In the genomic region with DNA sequence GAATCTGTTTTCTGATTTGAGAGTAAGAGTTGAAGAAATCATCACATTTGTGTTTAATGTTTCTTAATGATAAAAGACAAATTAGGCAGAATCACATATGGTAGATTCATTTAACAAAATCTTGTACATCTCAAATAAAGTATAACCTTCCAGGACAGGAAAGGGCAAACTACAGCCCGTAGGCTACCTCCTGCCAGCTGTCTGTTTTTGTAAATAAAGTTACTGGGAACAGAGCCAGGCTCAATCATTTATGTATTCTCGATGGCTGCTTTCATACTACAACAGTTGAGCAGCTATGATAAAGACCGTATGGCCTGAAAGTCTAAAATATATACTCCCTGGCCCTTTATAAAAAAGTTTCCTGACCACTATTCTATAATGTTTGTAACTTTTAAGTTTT, we compare ENCODE assay signal across 18 cellular contexts.
DNase-seq lines count a peak whose midpoint lies in the region; ATAC-seq, FAIRE-seq and TF ChIP-seq lines count a peak whose summit lies in the region.
"Had no signal": no experiment of that assay in that cellular context is flagged by ENCODE, and none has a peak within 500 bp of the region (broad histone marks: within the 10 kb centered on the region; RNA-seq: fewer than 3 reads in every experiment).

No MANE protein-coding gene starts in this region.

- H3F3A ChIP-seq in SK-N-SH (replicated peaks; ENCODE audit: insufficient read depth) = no peaks in the 10 kb centered on the region

- no TSS peak for BruUV-seq in HepG2 (replicated peaks; lab: Mats Ljungman, UMichigan)

- no peaks in the 10 kb centered on the region for H3K79me2 ChIP-seq in HepG2 (ENCODE audit: insufficient read depth, low read length)
- no peaks in the 10 kb centered on the region for H3K79me2 ChIP-seq in SK-N-SH (ENCODE audit: insufficient read depth)

- H3K4me2 ChIP-seq in HepG2 (ENCODE audit: low read depth, low read length) (no peak overlapping the region), SK-N-SH (no peak overlapping the region)
- H3K4me2 ChIP-seq: A549 had no signal

- WGBS in right lobe of liver (ENCODE audit: insufficient coverage, low coverage, low lambda C conversion rate, missing lambda C conversion rate) = 17% methylated on average over 3 of the region's 3 CpGs
- WGBS in HepG2 (ENCODE audit: low lambda C conversion rate) = 4% methylated on average over 3 of the region's 3 CpGs
- 8% methylated on average over 3 of the region's 3 CpGs for whole genome bisulfite sequencing in SK-N-SH (ENCODE audit: low lambda C conversion rate)

- intact Hi-C loops in right lobe of liver (cut with DNase I) (no loop called here), HepG2 (cut with micrococcal nuclease; ENCODE audit: unreplicated experiment) (no loop called here), posterior cingulate gyrus (cut with DNase I) (no loop called here)

- H3K27me3 ChIP-seq in right lobe of liver (no peaks in the 10 kb centered on the region), HepG2 (ENCODE audit: control insufficient read depth in 1 of 2, insufficient read depth in 2 of 2, low read length in 2 of 2) (no peaks in the 10 kb centered on the region), SK-N-SH (ENCODE audit: insufficient read depth) (no peaks in the 10 kb centered on the region; the same call in 1 of the 2 replicates)
- H3K27me3 ChIP-seq: tibial nerve had no signal

- H3K9me3 ChIP-seq in right lobe of liver = no peaks in the 10 kb centered on the region
- H3K9me3 ChIP-seq in HepG2 (ENCODE audit: low read length) = no peaks in the 10 kb centered on the region
- H3K9me3 ChIP-seq in SK-N-SH = no peaks in the 10 kb centered on the region
- H3K9me3 ChIP-seq: A549, tibial nerve had no signal

- no peaks in the 10 kb centered on the region for H3K36me3 ChIP-seq in right lobe of liver
- no peaks in the 10 kb centered on the region for H3K36me3 ChIP-seq in HepG2 (replicated peaks in 1 of 2; ENCODE audit: control insufficient read depth in 1 of 2, insufficient read depth in 2 of 2, low read length in 2 of 2)
- H3K36me3 ChIP-seq in SK-N-SH (replicated peaks in 1 of 2; ENCODE audit: control insufficient read depth in 1 of 2, insufficient read depth in 2 of 2, low read length in 1 of 2) = no peaks in the 10 kb centered on the region
- H3K36me3 ChIP-seq: tibial nerve had no signal

- H3K9me2 ChIP-seq in SK-N-SH = no peaks in the 10 kb centered on the region

- no peak for FAIRE-seq in HepG2 (lab: Jason Lieb, UNC)
- FAIRE-seq: A549 had no signal

- TF ChIP-seq EP300 in HepG2 (IDR thresholded peaks at IDR 0.05; ENCODE audit: low read depth in 2 of 2, low read length in 2 of 2) (no peak), HepG2 (CRISPR knock-in tag; IDR thresholded peaks at IDR 0.05; ENCODE audit: borderline replicate concordance) (no peak), SK-N-SH (IDR thresholded peaks at IDR 0.05; ENCODE audit: borderline replicate concordance in 1 of 2, low read depth in 1 of 2, low read length in 1 of 2) (peak in 1 of 2 experiments; percentile 93; a peak in 2 of 4 replicates)

- H3K4me3 ChIP-seq in right lobe of liver (no peak overlapping the region), HepG2 (replicated peaks in 1 of 3; ENCODE audit: insufficient read depth in 1 of 3, low read depth in 2 of 3, low read length in 3 of 3) (no peak overlapping the region), SK-N-SH (ENCODE audit: low read depth in 2 of 2, low read length in 1 of 2) (no peak overlapping the region)
- H3K4me3 ChIP-seq: A549, coronary artery, tibial nerve had no signal

- TF ChIP-seq RAD21 in HepG2 (CRISPR knock-in tag; IDR thresholded peaks at IDR 0.05) (no peak), SK-N-SH (IDR thresholded peaks at IDR 0.05; ENCODE audit: low read length) (no peak)

- CTCF ChIA-PET in HepG2 (lab: Yijun Ruan, JAX; ENCODE audit: low intra/inter-chr PET ratio, low total read pairs) = no interaction called here
- CTCF ChIA-PET in SK-N-SH (lab: Yijun Ruan, JAX) = interaction anchor here (1.4 kb wide), 1 partner anchor 66 kb away, joined by 5 read pairs; no protein-coding TSS in a partner anchor

- TF ChIP-seq CTCF in right lobe of liver (IDR thresholded peaks at IDR 0.05) = no peak
- TF ChIP-seq CTCF in HepG2 (CRISPR knock-in tag; IDR thresholded peaks at IDR 0.05) = no peak
- TF ChIP-seq CTCF in SK-N-SH (IDR thresholded peaks at IDR 0.05) = no peak

- H2AFZ ChIP-seq in HepG2 (ENCODE audit: low read length) = no peak overlapping the region
- H2AFZ ChIP-seq in SK-N-SH (ENCODE audit: low read depth) = no peak overlapping the region

- H3K27ac ChIP-seq in right lobe of liver (no peak overlapping the region), HepG2 (ENCODE audit: extremely low read length, insufficient read depth, low read length) (no peak overlapping the region), SK-N-SH (ENCODE audit: low read depth in 2 of 2, low read length in 1 of 2) (peak overlapping the region in 1 of 2 experiments; percentile 75; a peak in 2 of 4 replicates)
- H3K27ac ChIP-seq: A549, coronary artery, tibial nerve had no signal

- in situ Hi-C loops in HepG2 (cut with HindIII; ENCODE audit: extremely low pct_ligation_motif_present, low pct_unique_long_range_greater_than_20kb) = no loop called here

- POLR2A ChIA-PET in HepG2 (lab: Yijun Ruan, JAX) (no interaction called here), SK-N-SH (lab: Yijun Ruan, JAX) (no interaction called here)

- ATAC-seq in right lobe of liver = peak; percentile 35 to 80 (median 64)
- ATAC-seq in HepG2 = no peak
- ATAC-seq: A549 had no signal

- no peaks in the 10 kb centered on the region for H4K20me1 ChIP-seq in HepG2 (ENCODE audit: insufficient read depth, low read length)
- no peaks in the 10 kb centered on the region for H4K20me1 ChIP-seq in SK-N-SH (ENCODE audit: insufficient read depth)

- H3K4me1 ChIP-seq in right lobe of liver = no peaks in the 10 kb centered on the region
- no peaks in the 10 kb centered on the region for H3K4me1 ChIP-seq in HepG2 (ENCODE audit: insufficient read depth, low read length)
- peaks cover 0 to 14% of the 10 kb centered on the region in 2 experiments; a peak in 2 of 4 replicates for H3K4me1 ChIP-seq in SK-N-SH (ENCODE audit: control insufficient read depth in 1 of 2, insufficient read depth in 2 of 2, low read depth in 1 of 2, low read length in 1 of 2)
- H3K4me1 ChIP-seq: A549, tibial nerve had no signal

- no peak for TF ChIP-seq POLR2A in right lobe of liver (IDR thresholded peaks at IDR 0.05)
- TF ChIP-seq POLR2A in HepG2 (IDR thresholded peaks at IDR 0.05; ENCODE audit: insufficient read depth in 1 of 2, low read depth in 2 of 2, low read length in 2 of 2) = no peak

- DNase-seq in right lobe of liver (peak in 1 of 3 donors; percentile 17), HepG2 (ENCODE audit: low spot score) (no peak), NCI-H2081 treated with DMSO at 0.1 percent for 48 hours (lab: John Stamatoyannopoulos, UW) (peak; percentile 47), SK-N-SH (peak; percentile 64), smooth muscle cell of the brain vasculature (ENCODE audit: low read depth, low spot score) (peak; percentile 20), posterior cingulate gyrus (no peak), RKO (ENCODE audit: low spot score) (no peak), pons (ENCODE audit: low spot score) (no peak)
- DNase-seq: activated CD4-positive, alpha-beta T cell treated with anti-CD3 and anti-CD28 coated beads, Interleukin-2, amount 50 U/mL, for 4 hours; CD8-positive, alpha-beta memory T cell; head of caudate nucleus; kidney; Right ventricle myocardium superior; stimulated activated CD4-positive, alpha-beta T cell treated with anti-CD3 and anti-CD28 coated beads, Interleukin-4, amount 100 ng/mL, for 4 hours; T-helper 9 cell had no signal

- H3K9ac ChIP-seq in HepG2 (ENCODE audit: insufficient read depth, low read depth, low read length) (no peak overlapping the region), SK-N-SH (no peak overlapping the region)

TF ChIP-seq in HepG2, 621 proteins besides CTCF, POLR2A, EP300 and RAD21 (continues in another document):
- TF ChIP-seq, protein P1, sequence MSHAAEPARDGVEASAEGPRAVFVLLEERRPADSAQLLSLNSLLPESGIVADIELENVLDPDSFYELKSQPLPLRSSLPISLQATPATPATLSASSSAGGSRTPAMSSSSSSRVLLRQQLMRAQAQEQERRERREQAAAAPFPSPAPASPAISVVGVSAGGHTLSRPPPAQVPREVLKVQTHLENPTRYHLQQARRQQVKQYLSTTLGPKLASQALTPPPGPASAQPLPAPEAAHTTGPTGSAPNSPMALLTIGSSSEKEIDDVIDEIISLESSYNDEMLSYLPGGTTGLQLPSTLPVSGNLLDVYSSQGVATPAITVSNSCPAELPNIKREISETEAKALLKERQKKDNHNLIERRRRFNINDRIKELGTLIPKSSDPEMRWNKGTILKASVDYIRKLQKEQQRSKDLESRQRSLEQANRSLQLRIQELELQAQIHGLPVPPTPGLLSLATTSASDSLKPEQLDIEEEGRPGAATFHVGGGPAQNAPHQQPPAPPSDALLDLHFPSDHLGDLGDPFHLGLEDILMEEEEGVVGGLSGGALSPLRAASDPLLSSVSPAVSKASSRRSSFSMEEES (CRISPR knock-in tag; IDR thresholded peaks at IDR 0.05) = no peak
- TF ChIP-seq, protein P2, sequence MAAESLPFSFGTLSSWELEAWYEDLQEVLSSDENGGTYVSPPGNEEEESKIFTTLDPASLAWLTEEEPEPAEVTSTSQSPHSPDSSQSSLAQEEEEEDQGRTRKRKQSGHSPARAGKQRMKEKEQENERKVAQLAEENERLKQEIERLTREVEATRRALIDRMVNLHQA (CRISPR knock-in tag; IDR thresholded peaks at IDR 0.05) = no peak
- TF ChIP-seq TGIF2 (CRISPR knock-in tag; IDR thresholded peaks at IDR 0.05) (no peak), ATM (IDR thresholded peaks at IDR 0.05; ENCODE audit: borderline replicate concordance) (no peak)

TF ChIP-seq in SK-N-SH, 30 proteins besides CTCF, POLR2A, EP300 and RAD21 (continues in another document):
- TF ChIP-seq SIN3A (IDR thresholded peaks at IDR 0.05; ENCODE audit: borderline replicate concordance, low read depth, low read length) (no peak), TCF12 (IDR thresholded peaks at IDR 0.05) (peak; percentile 35), GATA2 (CRISPR knock-in tag; IDR thresholded peaks at IDR 0.05) (peak; percentile 61), YY1 (IDR thresholded peaks at IDR 0.05; ENCODE audit: low read depth) (no peak), MEF2A (IDR thresholded peaks at IDR 0.05; ENCODE audit: borderline replicate concordance, low read depth) (no peak), MXI1 (IDR thresholded peaks at IDR 0.05; ENCODE audit: low read depth, low read length) (no peak), FOXM1 (IDR thresholded peaks at IDR 0.05; ENCODE audit: low read depth) (no peak)
- TF ChIP-seq, protein P3, sequence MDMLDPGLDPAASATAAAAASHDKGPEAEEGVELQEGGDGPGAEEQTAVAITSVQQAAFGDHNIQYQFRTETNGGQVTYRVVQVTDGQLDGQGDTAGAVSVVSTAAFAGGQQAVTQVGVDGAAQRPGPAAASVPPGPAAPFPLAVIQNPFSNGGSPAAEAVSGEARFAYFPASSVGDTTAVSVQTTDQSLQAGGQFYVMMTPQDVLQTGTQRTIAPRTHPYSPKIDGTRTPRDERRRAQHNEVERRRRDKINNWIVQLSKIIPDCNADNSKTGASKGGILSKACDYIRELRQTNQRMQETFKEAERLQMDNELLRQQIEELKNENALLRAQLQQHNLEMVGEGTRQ (IDR thresholded peaks at IDR 0.05; ENCODE audit: borderline replicate concordance, low read depth, low read length) = no peak

Comparison
In these comparisons a context has a peak if more than half of its experiments do, and no peak if none do; other contexts are left out.
1. DNase-seq: peak in NCI-H2081 treated with DMSO at 0.1 percent for 48 hours (single experiment), SK-N-SH (single experiment) and smooth muscle cell of the brain vasculature (single experiment); none in HepG2 (single experiment), posterior cingulate gyrus (0 of 10), RKO (single experiment) and pons (single experiment).